7 cellular contexts compared by ENCODE assay signal in the genomic region with DNA sequence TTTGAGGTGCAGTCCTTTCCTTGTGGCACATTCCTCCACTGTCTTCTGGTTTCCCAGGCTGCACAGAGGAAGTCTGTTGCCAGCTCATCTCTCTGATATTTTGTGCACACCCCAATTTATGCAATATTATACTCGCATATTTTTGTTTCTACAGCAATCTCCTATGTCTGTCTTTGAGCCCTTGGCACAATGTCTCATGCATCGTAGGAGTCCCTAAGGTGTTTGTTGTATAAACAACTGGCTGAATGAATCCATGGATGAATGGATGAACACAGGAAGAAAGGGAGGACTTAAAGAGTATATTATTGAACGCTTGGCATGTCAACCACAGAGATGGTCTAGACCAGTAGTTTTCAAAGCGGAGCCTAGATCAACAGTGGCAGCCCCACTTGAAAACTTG.
DNase-seq lines count a peak whose midpoint lies in the region; ATAC-seq and TF ChIP-seq lines count a peak whose summit lies in the region.
"Not testable (repeated sequence)": the region's sequence is repeated elsewhere in the genome, so short reads cannot be mapped to it uniquely, and the experiment has no call there.

No MANE protein-coding gene starts in this region.

- intact Hi-C loops in HCT116 (cut with micrococcal nuclease) = not testable (repeated sequence)

- TF ChIP-seq POLR2A in HCT116 (IDR thresholded peaks at IDR 0.05; ENCODE audit: borderline replicate concordance, extremely low read depth, insufficient read depth, insufficient read length) = not testable (repeated sequence)

- not testable (repeated sequence) for H3K79me1 ChIP-seq in trophoblast cell (ENCODE audit: low read length)

- not testable (repeated sequence) for H3K4me3 ChIP-seq in HCT116 (replicated peaks in 1 of 2; ENCODE audit: low read depth in 1 of 2, low read length in 2 of 2); cardiac fibroblast (replicated peaks in 1 of 2; ENCODE audit: low read depth in 2 of 2, low read length in 2 of 2); fibroblast of villous mesenchyme (ENCODE audit: low read depth, low read length); trophoblast cell (ENCODE audit: low read depth, low read length)

- H3K9me3 ChIP-seq in HCT116 (ENCODE audit: control insufficient read depth in 1 of 2, insufficient read depth in 1 of 2, low read depth in 1 of 2, low read length in 2 of 2); trophoblast cell (ENCODE audit: insufficient read depth, low read depth, low read length): not testable (repeated sequence)

- not testable (repeated sequence) for H3K27ac ChIP-seq in HCT116 (ENCODE audit: low read depth, low read length); trophoblast cell (ENCODE audit: low read depth, low read length)

- not testable (repeated sequence) for BruUV-seq in HCT116 (replicated peaks; lab: Mats Ljungman, UMichigan)

- H3K79me2 ChIP-seq in HCT116 (ENCODE audit: insufficient read depth, low read length); trophoblast cell (ENCODE audit: control insufficient read depth, insufficient read depth, low read length, poor library complexity): not testable (repeated sequence)

- not testable (repeated sequence) for H3K14ac ChIP-seq in trophoblast cell (ENCODE audit: low read length)

- H2BK12ac ChIP-seq in trophoblast cell (ENCODE audit: low read length) = not testable (repeated sequence)

- H3K9me2 ChIP-seq in HCT116 (ENCODE audit: insufficient read depth) = not testable (repeated sequence)

- TF ChIP-seq CTCF in HCT116 (IDR thresholded peaks at IDR 0.05 in 2 of 3, conservative IDR thresholded peaks at IDR 0.05 in 1 of 3; ENCODE audit: borderline replicate concordance in 1 of 3, insufficient read depth in 1 of 3, low read depth in 2 of 3, low read length in 2 of 3); cardiac fibroblast (IDR thresholded peaks at IDR 0.05; ENCODE audit: low read depth, low read length); fibroblast of villous mesenchyme (IDR thresholded peaks at IDR 0.05; ENCODE audit: insufficient read depth, low read depth, low read length): not testable (repeated sequence)

- H4K12ac ChIP-seq in trophoblast cell (ENCODE audit: low read depth, low read length) = not testable (repeated sequence)

- H3K36me3 ChIP-seq in HCT116 (ENCODE audit: control insufficient read depth in 1 of 2, insufficient read depth in 2 of 2, low read length in 2 of 2); trophoblast cell (ENCODE audit: control insufficient read depth in 1 of 2, insufficient read depth in 2 of 2, low read length in 2 of 2): not testable (repeated sequence)

- H4K91ac ChIP-seq in trophoblast cell (ENCODE audit: low read depth, low read length) = not testable (repeated sequence)

- not testable (repeated sequence) for H3K4ac ChIP-seq in trophoblast cell (ENCODE audit: low read depth, low read length)

- not testable (repeated sequence) for H4K8ac ChIP-seq in trophoblast cell (ENCODE audit: low read depth, low read length)

- not testable (repeated sequence) for ATAC-seq in HCT116

- H3K4me2 ChIP-seq in HCT116 (ENCODE audit: low read length) = 0 out of 2 replicates have a peak overlapping the region, but pooled peaks have one; percentile 30
- not testable (repeated sequence) for H3K4me2 ChIP-seq in trophoblast cell (ENCODE audit: low read length)

- WGBS in trophoblast cell (ENCODE audit: extremely low coverage, insufficient coverage, insufficient read length) = no CpG with 5 or more reads among the region's 4 CpGs

- H4K20me1 ChIP-seq in HCT116 (ENCODE audit: insufficient read depth) = not testable (repeated sequence)

- H2AFZ ChIP-seq in HCT116 (ENCODE audit: low read depth, low read length, poor library complexity, severe bottlenecking); trophoblast cell (ENCODE audit: insufficient read depth, low read length, poor library complexity): not testable (repeated sequence)

- TF ChIP-seq RAD21 in HCT116 (IDR thresholded peaks at IDR 0.05; ENCODE audit: low read depth) = not testable (repeated sequence)

- not testable (repeated sequence) for H3K27me3 ChIP-seq in HCT116 (ENCODE audit: insufficient read depth, low read length); trophoblast cell (ENCODE audit: insufficient read depth, low read length)

- not testable (repeated sequence) for H2AK5ac ChIP-seq in trophoblast cell (ENCODE audit: low read length)

- H2BK5ac ChIP-seq in trophoblast cell (ENCODE audit: low read depth, low read length, poor library complexity) = not testable (repeated sequence)

- not testable (repeated sequence) for H2BK120ac ChIP-seq in trophoblast cell (ENCODE audit: insufficient read depth, low read length, poor library complexity)

- POLR2A ChIA-PET in HCT116 (lab: Charles Lee) = not testable (repeated sequence)

- CTCF ChIA-PET in HCT116 (lab: Charles Lee) = not testable (repeated sequence)

- not testable (repeated sequence) for H3K9ac ChIP-seq in HCT116 (ENCODE audit: low read length)
- H3K9ac ChIP-seq in trophoblast cell (ENCODE audit: low read length) = peak overlapping the region; percentile 75

- DNase-seq in Daoy (ENCODE audit: low read depth) = peak; percentile 65
- DNase-seq in HCT116 (ENCODE audit: low read depth, low spot score); trophoblast cell: not testable (repeated sequence)
- peak; percentile 91 for DNase-seq in NCI-H226
- DNase-seq in SW480 (ENCODE audit: low spot score) = peak; percentile 56
- DNase-seq in cardiac fibroblast (ENCODE audit: low read depth in 2 of 2) = peak; percentile 42 to 78
- DNase-seq in fibroblast of villous mesenchyme (ENCODE audit: low read depth) = peak; percentile 37

- not testable (repeated sequence) for H3K23ac ChIP-seq in trophoblast cell (ENCODE audit: low read length)

- RAD21 ChIA-PET in HCT116 (lab: Charles Lee; ENCODE audit: low non-redundant PET in 1 of 2, low total read pairs in 2 of 2, uncharacterized antibody in 2 of 2, unreplicated experiment in 2 of 2) = not testable (repeated sequence)

- H3K4me1 ChIP-seq in HCT116 (ENCODE audit: control insufficient read depth in 1 of 2, insufficient read depth in 2 of 2, low read length in 2 of 2) = peaks cover 0 to 16% of the 10 kb centered on the region in 2 experiments; a peak in 2 of 4 replicates
- H3K4me1 ChIP-seq in trophoblast cell (ENCODE audit: control insufficient read depth in 1 of 2, insufficient read depth in 2 of 2, low read length in 2 of 2) = not testable (repeated sequence)

- not testable (repeated sequence) for H3K18ac ChIP-seq in trophoblast cell (ENCODE audit: low read length)
